8 cellular contexts compared by ENCODE assay signal in the genomic region with DNA sequence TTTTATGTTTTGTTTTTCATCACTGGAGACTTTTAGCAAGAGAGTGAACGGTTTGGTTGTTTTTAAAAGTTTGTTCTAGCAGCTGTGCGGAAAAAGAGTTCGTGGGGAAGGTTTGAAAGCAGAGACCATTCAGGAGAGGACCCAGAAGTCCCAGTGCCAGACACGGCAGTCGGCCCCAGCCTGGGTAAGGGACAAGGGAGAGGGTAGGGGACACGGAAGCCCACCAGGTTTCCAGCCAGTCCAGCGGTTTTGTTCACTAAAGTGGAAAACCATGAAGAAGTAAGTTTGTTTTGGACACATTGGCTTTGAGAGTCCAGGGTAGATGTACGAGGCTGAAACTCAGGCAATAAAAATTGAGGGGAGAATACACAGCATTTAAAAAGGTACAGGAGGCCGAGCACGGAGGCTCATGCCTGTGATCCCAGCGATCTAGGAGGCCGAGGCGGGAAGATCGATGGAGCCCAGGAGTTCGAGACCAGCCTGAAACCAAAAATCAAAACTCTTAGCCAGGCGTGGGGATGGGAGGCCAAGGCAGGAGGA. TPM values are rescaled to one million over a fixed set of nuclear protein-coding genes. Genes with fewer than 3 reads are reported as not detected.
DNase-seq lines count a peak whose midpoint lies in the region; ATAC-seq and TF ChIP-seq lines count a peak whose summit lies in the region.

No MANE protein-coding gene starts in this region.

- H4K5ac ChIP-seq in mesendoderm (ENCODE audit: low read length): peak overlapping the region; percentile 17

- ATAC-seq in heart right ventricle: no peak
- ATAC-seq in left colon: no peak
- ATAC-seq in HG02884 (IDR thresholded peaks at IDR 0.05; ENCODE audit: unreplicated experiment): no peak

- H3K27ac ChIP-seq in heart right ventricle (peak overlapping the region; percentile 24 to 81 (median 62)), mesendoderm (ENCODE audit: low read depth, low read length) (no peak overlapping the region), uterus (peak overlapping the region; percentile 63 to 71)

- H3K9me3 Mint-ChIP-seq in brain: peaks cover 0 to 12% (median 4%) of the 10 kb centered on the region in 5 experiments

- TF ChIP-seq POLR2A in uterus (IDR thresholded peaks at IDR 0.05): no peak

- H3K4me3 ChIP-seq in heart right ventricle (peak overlapping the region in 8 of 10 donors; percentile 31 to 91 (median 83)), mesendoderm (ENCODE audit: low read length) (no peak overlapping the region), uterus (peak overlapping the region; percentile 29 to 35)

- no peaks in the 10 kb centered on the region for H3K79me2 ChIP-seq in mesendoderm (ENCODE audit: control insufficient read depth, insufficient read depth, low read length)

- intact Hi-C loops in heart right ventricle (cut with DNase I): loop anchor here in 1 of 10 donors (5.0 kb wide), 1 partner anchor 262 kb away; no protein-coding TSS in a partner anchor
- intact Hi-C loops in cardiac septum (cut with DNase I): no loop called here
- intact Hi-C loops in uterus (cut with DNase I; ENCODE audit: low total_unique reads): no loop called here
- intact Hi-C loops in left colon (cut with DNase I, micrococcal nuclease): no loop called here

- peak overlapping the region; percentile 82 for H3K56ac ChIP-seq in mesendoderm (ENCODE audit: low read length)

- H2BK120ac ChIP-seq in mesendoderm (ENCODE audit: low read depth, low read length): no peak overlapping the region

- TF ChIP-seq CTCF in heart right ventricle (IDR thresholded peaks at IDR 0.05) (no peak), brain (conservative IDR thresholded peaks at IDR 0.05) (no peak), uterus (IDR thresholded peaks at IDR 0.05) (no peak)

- H3K27me3 Mint-ChIP-seq in brain: peaks cover 10% of the 10 kb centered on the region

- peak overlapping the region; percentile 88 to 95 (median 93) for H3K4me3 Mint-ChIP-seq in brain

- H3K36me3 Mint-ChIP-seq in brain: peaks cover 5% of the 10 kb centered on the region

- H4K8ac ChIP-seq in mesendoderm (ENCODE audit: low read depth, low read length): peak overlapping the region; percentile 58

- no peak overlapping the region for H2BK5ac ChIP-seq in mesendoderm (ENCODE audit: low read length)

- H2AK5ac ChIP-seq in mesendoderm (ENCODE audit: low read length): no peak overlapping the region

- H3K18ac ChIP-seq in mesendoderm (ENCODE audit: low read length): no peak overlapping the region

- no peak overlapping the region for H3K23ac ChIP-seq in mesendoderm (ENCODE audit: low read length)

- DNase-seq in heart right ventricle (no peak), cardiac septum (ENCODE audit: low spot score) (no peak), mesendoderm (no peak), uterus (no peak), left colon (no peak), NCI-H1105 treated with DMSO at 0.1 percent for 48 hours (lab: John Stamatoyannopoulos, UW) (no peak)

- no peaks in the 10 kb centered on the region for H3K27me3 ChIP-seq in heart right ventricle
- H3K27me3 ChIP-seq in mesendoderm (ENCODE audit: insufficient read depth, low read length, poor library complexity): no peaks in the 10 kb centered on the region
- no peaks in the 10 kb centered on the region for H3K27me3 ChIP-seq in uterus

- H3K4ac ChIP-seq in mesendoderm (ENCODE audit: low read depth, low read length): peak overlapping the region; percentile 37

- H3K4me1 Mint-ChIP-seq in brain: peaks cover 37% of the 10 kb centered on the region

- peak overlapping the region; percentile 86 to 98 (median 90) for H3K27ac Mint-ChIP-seq in brain

- peak overlapping the region; percentile 55 for H3K4me2 ChIP-seq in mesendoderm (ENCODE audit: low read length)

- H2BK15ac ChIP-seq in mesendoderm (replicated peaks; ENCODE audit: low read depth): no peak overlapping the region

- H3K36me3 ChIP-seq in heart right ventricle (peaks cover 0 to 6% (median 0%) of the 10 kb centered on the region in 9 donors), mesendoderm (ENCODE audit: control insufficient read depth, insufficient read depth, low read length) (no peaks in the 10 kb centered on the region), uterus (no peaks in the 10 kb centered on the region)

- 79 to 85% methylated on average over 16 of the region's 16 CpGs for WGBS in heart right ventricle, 2 donors
- 100% methylated on average over 2 of the region's 16 CpGs for WGBS in mesendoderm (ENCODE audit: extremely low coverage, insufficient coverage, low lambda C conversion rate)

- H3K4me1 ChIP-seq in heart right ventricle: peaks cover 4 to 34% (median 23%) of the 10 kb centered on the region in 9 donors
- H3K4me1 ChIP-seq in mesendoderm (ENCODE audit: control insufficient read depth, low read depth, low read length): peaks cover 3% of the 10 kb centered on the region
- peaks cover 0 to 13% of the 10 kb centered on the region in 2 donors for H3K4me1 ChIP-seq in uterus

- H3K9me3 ChIP-seq in heart right ventricle (no peaks in the 10 kb centered on the region), uterus (no peaks in the 10 kb centered on the region)

- no peaks in the 10 kb centered on the region for H3K79me1 ChIP-seq in mesendoderm (ENCODE audit: low read length)

- peak overlapping the region; percentile 67 for H3K9ac ChIP-seq in mesendoderm (ENCODE audit: low read length)

RNA-seq across cellular contexts. Expression of a gene that starts 36.4 kb away (rescaled TPM):
- total RNA-seq in heart right ventricle (10 to 100 TPM in 8 of 10 donors, 1 to 10 TPM in 2; 7.0 to 29.1 (median 12.0) TPM), cardiac septum (9.0 TPM), uterus (10 to 100 TPM in 3 of 4 donors, 1 to 10 TPM in 1; 3.3 to 38.0 (median 18.4) TPM), left colon (1 to 10 TPM; 4.4 to 9.5 TPM)
- polyA plus RNA-seq in heart right ventricle (10 to 100 TPM; 12.6 to 14.9 TPM), brain (ENCODE audit: insufficient read depth, low read depth, low replicate concordance) (4.5 TPM)
- 15.6 TPM for polyA plus RNA-seq in mesendoderm (2013, experiment 1 of 2)
- polyA plus RNA-seq in mesendoderm (2013, experiment 2 of 2): 16.6 TPM

RNA-seq across cellular contexts. Expression of a gene that starts 56.8 kb away (rescaled TPM):
- total RNA-seq in heart right ventricle (10 to 100 TPM in 1 of 10 donors, 1 to 10 TPM in 9; 3.6 to 11.1 (median 6.2) TPM), cardiac septum (5.5 TPM), uterus (10 to 100 TPM in 3 of 4 donors, 1 to 10 TPM in 1; 9.9 to 44.7 (median 21.5) TPM), left colon (10 to 100 TPM; 32.7 to 42.3 TPM)
- polyA plus RNA-seq in heart right ventricle (1 to 10 TPM; 4.5 to 6.4 TPM), brain (ENCODE audit: insufficient read depth, low read depth, low replicate concordance) (2.7 TPM)
- polyA plus RNA-seq in mesendoderm (2013, experiment 1 of 2): 4.5 TPM
- polyA plus RNA-seq in mesendoderm (2013, experiment 2 of 2): 4.8 TPM
